Comparison of ENCODE assay signal across 7 cellular contexts in genomic region chr11:58578136-58578634, GRCh38. TPM values are rescaled to one million over a fixed set of nuclear protein-coding genes. Genes with fewer than 3 reads are reported as not detected.
A peak's percentile ranks its signal among the peaks of the same experiment; 100 is the strongest.
DNase-seq lines count a peak whose midpoint lies in the region; ATAC-seq, FAIRE-seq and TF ChIP-seq lines count a peak whose summit lies in the region.

No MANE protein-coding gene starts in this region.

- TF ChIP-seq CTCF in SU-DHL-6 (IDR thresholded peaks at IDR 0.05; ENCODE audit: insufficient read depth, low read length, poor library complexity, severe bottlenecking), result no peak
- no peak for TF ChIP-seq CTCF in osteoblast (IDR thresholded peaks at IDR 0.05; ENCODE audit: extremely low read depth, low read depth, low read length)
- no peak for TF ChIP-seq CTCF in thoracic aorta (IDR thresholded peaks at IDR 0.05)

- H3K4me1 ChIP-seq in adipocyte (ENCODE audit: control insufficient read depth, insufficient read depth, low read length), result peaks cover 68% of the 10 kb centered on the region
- H3K4me1 ChIP-seq in osteoblast (ENCODE audit: insufficient read depth, low read length), result peaks cover 56% of the 10 kb centered on the region
- peaks cover 51 to 72% of the 10 kb centered on the region in 2 donors for H3K4me1 ChIP-seq in thoracic aorta (ENCODE audit: control insufficient read depth in 1 of 2, low read depth in 2 of 2)

- peak overlapping the region; percentile 97 for H3K27ac ChIP-seq in SU-DHL-6 (ENCODE audit: low read depth, low read length)
- H3K27ac ChIP-seq in osteoblast (ENCODE audit: low read depth, low read length), result peak overlapping the region; percentile 100
- H3K27ac ChIP-seq in thoracic aorta, result peak overlapping the region; percentile 100

- H3K79me2 ChIP-seq in SU-DHL-6 (ENCODE audit: insufficient read depth, low read length) (peaks cover 74% of the 10 kb centered on the region), osteoblast (ENCODE audit: insufficient read depth, low read length) (peaks cover 47% of the 10 kb centered on the region)

- peaks cover 10% of the 10 kb centered on the region; the same call in 1 of the 2 replicates for H4K20me1 ChIP-seq in SU-DHL-6 (ENCODE audit: low read depth, low read length)
- peaks cover 3% of the 10 kb centered on the region for H4K20me1 ChIP-seq in osteoblast (ENCODE audit: insufficient read depth, low read length)

- intact Hi-C loops in Right ventricle myocardium inferior (cut with DNase I), result loop anchor here (1.0 to 5.0 kb wide), 4 partner anchors 49 to 911 kb away; partner anchors contain the start of genes FAM111A, MED19 and TMX2

- H3K9me2 ChIP-seq in SU-DHL-6 (replicated peaks; ENCODE audit: insufficient read depth, low read length), result no peaks in the 10 kb centered on the region

- peak overlapping the region; percentile 96 for H3K9ac ChIP-seq in SU-DHL-6 (ENCODE audit: low read length)
- peak overlapping the region; percentile 99 for H3K9ac ChIP-seq in adipocyte (ENCODE audit: low read length)

- ATAC-seq in Right ventricle myocardium inferior, result peak; percentile 85
- peak; percentile 79 for ATAC-seq in thoracic aorta (ENCODE audit: insufficient number of reproducible peaks, low FRiP score, low read depth)

- H3K4me2 ChIP-seq in SU-DHL-6 (ENCODE audit: low read depth, low read length, poor library complexity, severe bottlenecking) (peak overlapping the region; percentile 97), osteoblast (ENCODE audit: insufficient read depth, low read length) (peak overlapping the region; percentile 98)

- DNase-seq in GM19239 (ENCODE audit: insufficient read length, low spot score) (no peak), NCI-H1417 (lab: John Stamatoyannopoulos, UW) (peak; percentile 97 to 100 (median 97)), adipocyte (ENCODE audit: low read depth) (peak; percentile 98), Right ventricle myocardium inferior (ENCODE audit: missing footprints) (peak; percentile 96), osteoblast (ENCODE audit: insufficient read length, low spot score, missing footprints) (peak; percentile 77), thoracic aorta (ENCODE audit: low spot score) (peak; percentile 81)

- peaks cover 15% of the 10 kb centered on the region for H3K36me3 ChIP-seq in SU-DHL-6 (ENCODE audit: low read length)
- no peaks in the 10 kb centered on the region for H3K36me3 ChIP-seq in adipocyte (ENCODE audit: control insufficient read depth, insufficient read depth, low read length, severe bottlenecking)
- H3K36me3 ChIP-seq in osteoblast (ENCODE audit: insufficient read depth, low read length), result peaks cover 7% of the 10 kb centered on the region
- no peaks in the 10 kb centered on the region for H3K36me3 ChIP-seq in thoracic aorta

- H3K4me3 ChIP-seq in SU-DHL-6 (ENCODE audit: insufficient read depth, low read length, poor library complexity, severe bottlenecking) (peak overlapping the region; percentile 89), adipocyte (ENCODE audit: low read length) (peak overlapping the region; percentile 91), osteoblast (ENCODE audit: insufficient read depth, low read length) (peak overlapping the region; percentile 89), thoracic aorta (peak overlapping the region; percentile 84)

- no peaks in the 10 kb centered on the region for H3K9me3 ChIP-seq in SU-DHL-6 (ENCODE audit: insufficient read depth, low read length)
- no peaks in the 10 kb centered on the region for H3K9me3 ChIP-seq in adipocyte (ENCODE audit: control insufficient read depth, low read length)
- no peaks in the 10 kb centered on the region for H3K9me3 ChIP-seq in osteoblast (ENCODE audit: low read depth, low read length)
- no peaks in the 10 kb centered on the region for H3K9me3 ChIP-seq in thoracic aorta

- no peak overlapping the region for H2AFZ ChIP-seq in SU-DHL-6 (ENCODE audit: low read depth, low read length, severe bottlenecking)
- peak overlapping the region; percentile 87 for H2AFZ ChIP-seq in osteoblast (ENCODE audit: low read length)

- peak; percentile 98 for FAIRE-seq in GM19239 (lab: Jason Lieb, UNC)

- H3K27me3 ChIP-seq in SU-DHL-6 (ENCODE audit: low read length), result no peaks in the 10 kb centered on the region
- no peaks in the 10 kb centered on the region for H3K27me3 ChIP-seq in adipocyte (replicated peaks; ENCODE audit: control insufficient read depth, insufficient read depth, low read length)
- no peaks in the 10 kb centered on the region for H3K27me3 ChIP-seq in osteoblast (ENCODE audit: insufficient read depth, low read length)
- H3K27me3 ChIP-seq in thoracic aorta (replicated peaks; ENCODE audit: insufficient read depth), result no peaks in the 10 kb centered on the region

- peaks cover 28% of the 10 kb centered on the region for H3F3A ChIP-seq in SU-DHL-6 (ENCODE audit: insufficient read depth)

RNA-seq across cellular contexts. Expression of gene ZFP91, which starts 0.7 kb away (rescaled TPM):
- total RNA-seq in Right ventricle myocardium inferior, result 61.1 TPM
- 61.2 and 62.5 TPM in 2 replicates for total RNA-seq in osteoblast
- 10 to 100 TPM; 45.8 to 58.8 TPM for total RNA-seq in thoracic aorta

RNA-seq across cellular contexts. Expression of gene LPXN, which starts 2.5 kb away (rescaled TPM):
- total RNA-seq in Right ventricle myocardium inferior (3.9 TPM), osteoblast (8.5 and 14.5 TPM in 2 replicates), thoracic aorta (10 to 100 TPM; 14.8 to 17.1 TPM)

RNA-seq across cellular contexts. Expression of gene CNTF, which starts 44.3 kb away (rescaled TPM):
- 0.70 TPM for total RNA-seq in Right ventricle myocardium inferior
- 1.4 and 1.8 TPM in 2 replicates for total RNA-seq in osteoblast
- 1 to 10 TPM; 4.7 to 5.3 TPM for total RNA-seq in thoracic aorta
